Comparison of ENCODE assay signal across 10 cellular contexts in genomic region chr7:100157069-100157333, GRCh38. TPM values are rescaled to one million over a fixed set of nuclear protein-coding genes. Genes with fewer than 3 reads are reported as not detected.
DNase-seq lines count a peak whose midpoint lies in the region; ATAC-seq and TF ChIP-seq lines count a peak whose summit lies in the region.
"Had no signal": no experiment of that assay in that cellular context is flagged by ENCODE, and none has a peak within 500 bp of the region (broad histone marks: within the 10 kb centered on the region; RNA-seq: fewer than 3 reads in every experiment).

No MANE protein-coding gene starts in this region.

- 71 to 77% methylated on average over 5 of the region's 5 CpGs for WGBS in heart right ventricle, 2 donors
- 65 to 86% methylated on average over 5 of the region's 5 CpGs for WGBS in upper lobe of left lung, 2 donors

- DNase-seq in heart right ventricle (no peak), cardiac septum (ENCODE audit: low spot score) (no peak), left lung (no peak), upper lobe of left lung (no peak), NCI-H2029 (lab: John Stamatoyannopoulos, UW) (no peak), H4 (ENCODE audit: low spot score) (no peak)
- DNase-seq in activated naive CD8-positive, alpha-beta T cell treated with anti-CD3 and anti-CD28 coated beads for 36 hours: no peak
- DNase-seq: DMS79 treated with DMSO at 0.1 percent for 48 hours, NCI-H345 had no signal

- TF ChIP-seq EP300 in upper lobe of left lung (IDR thresholded peaks at IDR 0.05): no peak

- H3K4me3 Mint-ChIP-seq in activated naive CD8-positive, alpha-beta T cell treated with anti-CD3 and anti-CD28 coated beads for 36 hours: peak overlapping the region; percentile 76

- intact Hi-C loops in heart right ventricle (cut with DNase I) (loop anchor here in 1 of 10 donors (10.0 kb wide), 1 partner anchor 58 kb away; the partner anchor contains the start of gene PVRIG), cardiac septum (cut with DNase I) (no loop called here), left lung (cut with DNase I) (no loop called here)

- H3K4me3 ChIP-seq in heart right ventricle (peak overlapping the region in 4 of 10 donors; percentile 88 to 99 (median 96)), left lung (peak overlapping the region in 1 of 2 donors; percentile 75), upper lobe of left lung (peak overlapping the region in 1 of 4 donors; percentile 98)

- H3K27ac Mint-ChIP-seq in activated naive CD8-positive, alpha-beta T cell treated with anti-CD3 and anti-CD28 coated beads for 36 hours: peak overlapping the region; percentile 89

- H3K27me3 Mint-ChIP-seq in activated naive CD8-positive, alpha-beta T cell treated with anti-CD3 and anti-CD28 coated beads for 36 hours: no peaks in the 10 kb centered on the region

- TF ChIP-seq CTCF in heart right ventricle (IDR thresholded peaks at IDR 0.05): no peak
- TF ChIP-seq CTCF in left lung (IDR thresholded peaks at IDR 0.05): no peak
- TF ChIP-seq CTCF in upper lobe of left lung (IDR thresholded peaks at IDR 0.05): no peak

- no peaks in the 10 kb centered on the region for H3K9me3 ChIP-seq in heart right ventricle
- H3K9me3 ChIP-seq in left lung: no peaks in the 10 kb centered on the region
- no peaks in the 10 kb centered on the region for H3K9me3 ChIP-seq in upper lobe of left lung

- H3K27ac ChIP-seq in heart right ventricle (peak overlapping the region in 6 of 10 donors; percentile 87 to 97 (median 90)), left lung (peak overlapping the region; percentile 2 to 82), upper lobe of left lung (peak overlapping the region; percentile 6 to 92 (median 85))

- H3K4me1 ChIP-seq in heart right ventricle: peaks cover 7 to 63% (median 20%) of the 10 kb centered on the region in 9 donors
- H3K4me1 ChIP-seq in left lung: peaks cover 13 to 66% of the 10 kb centered on the region in 2 donors
- peaks cover 10 to 36% (median 28%) of the 10 kb centered on the region in 4 donors for H3K4me1 ChIP-seq in upper lobe of left lung

- H3K27me3 ChIP-seq in heart right ventricle: no peaks in the 10 kb centered on the region
- no peaks in the 10 kb centered on the region for H3K27me3 ChIP-seq in left lung
- H3K27me3 ChIP-seq in upper lobe of left lung: no peaks in the 10 kb centered on the region

- H3K9me3 Mint-ChIP-seq in activated naive CD8-positive, alpha-beta T cell treated with anti-CD3 and anti-CD28 coated beads for 36 hours: no peaks in the 10 kb centered on the region

- H3K36me3 ChIP-seq in heart right ventricle (peaks cover 0 to 51% (median 32%) of the 10 kb centered on the region in 9 donors), left lung (peaks cover 0 to 43% of the 10 kb centered on the region in 2 donors), upper lobe of left lung (peaks cover 3 to 45% (median 36%) of the 10 kb centered on the region in 4 donors)

- no peak for ATAC-seq in heart right ventricle
- ATAC-seq in left lung: no peak
- ATAC-seq in upper lobe of left lung (ENCODE audit: low FRiP score in 2 of 2): no peak
- no peak for ATAC-seq in GM19324 (IDR thresholded peaks at IDR 0.05; ENCODE audit: low FRiP score, unreplicated experiment)

- TF ChIP-seq POLR2A in upper lobe of left lung (IDR thresholded peaks at IDR 0.05): no peak

- peaks cover 14% of the 10 kb centered on the region for H3K36me3 Mint-ChIP-seq in activated naive CD8-positive, alpha-beta T cell treated with anti-CD3 and anti-CD28 coated beads for 36 hours

- peaks cover 47% of the 10 kb centered on the region for H3K4me1 Mint-ChIP-seq in activated naive CD8-positive, alpha-beta T cell treated with anti-CD3 and anti-CD28 coated beads for 36 hours

RNA-seq across cellular contexts. Expression of gene TRAPPC14, which starts 1.5 kb away (rescaled TPM):
- 10 to 100 TPM in 1 of 10 donors, 1 to 10 TPM in 9; 3.9 to 10.8 (median 7.6) TPM for total RNA-seq in heart right ventricle
- polyA plus RNA-seq in heart right ventricle: 10 to 100 TPM in 1 of 2 donors, 1 to 10 TPM in 1; 7.8 to 17.5 TPM
- total RNA-seq in cardiac septum: 11.4 TPM
- total RNA-seq in activated naive CD8-positive, alpha-beta T cell treated with anti-CD3 and anti-CD28 coated beads for 36 hours: 10 to 100 TPM; 17.0 to 20.0 TPM
- 10 to 100 TPM; 23.3 to 30.1 TPM for total RNA-seq in left lung
- total RNA-seq in upper lobe of left lung: 100 to 1,000 TPM in 1 of 6 donors, 10 to 100 TPM in 5; 12.6 to 108 (median 25.3) TPM
- 7.7 and 8.0 TPM in 2 replicates for total RNA-seq in H4 (2014; rRNA removed; shearing (Covaris generic))

RNA-seq across cellular contexts. Expression of gene LAMTOR4, which starts 8.3 kb away (rescaled TPM):
- total RNA-seq in heart right ventricle (100 to 1,000 TPM in 1 of 10 donors, 10 to 100 TPM in 9; 72.3 to 102 (median 88.5) TPM), cardiac septum (89.1 TPM), left lung (100 to 1,000 TPM; 103 to 120 TPM), upper lobe of left lung (100 to 1,000 TPM; 111 to 223 (median 148) TPM)
- 100 to 1,000 TPM; 147 to 210 TPM for polyA plus RNA-seq in heart right ventricle
- 100 to 1,000 TPM; 101 to 104 TPM for total RNA-seq in activated naive CD8-positive, alpha-beta T cell treated with anti-CD3 and anti-CD28 coated beads for 36 hours
- total RNA-seq in H4 (2014; rRNA removed; shearing (Covaris generic)): 217 and 229 TPM in 2 replicates

RNA-seq across cellular contexts. Expression of gene GAL3ST4, which starts 11.4 kb away (rescaled TPM):
- 1 to 10 TPM in 9 of 10 donors, under 1 TPM in 1; 1.00 to 3.1 (median 1.5) TPM for total RNA-seq in heart right ventricle
- polyA plus RNA-seq in heart right ventricle: 1 to 10 TPM; 1.1 to 1.6 TPM
- total RNA-seq in cardiac septum: 1.5 TPM
- total RNA-seq in activated naive CD8-positive, alpha-beta T cell treated with anti-CD3 and anti-CD28 coated beads for 36 hours: 1 to 10 TPM; 2.9 to 3.6 TPM
- total RNA-seq in left lung: 10 to 100 TPM; 17.1 to 18.9 TPM
- 10 to 100 TPM in 1 of 6 donors, 1 to 10 TPM in 4, not detected in 1; 2.4 to 11.5 (median 5.2) TPM for total RNA-seq in upper lobe of left lung
- total RNA-seq in H4 (2014; rRNA removed; shearing (Covaris generic)): 0.33 and 0.62 TPM in 2 replicates

RNA-seq across cellular contexts. Expression of gene GPC2, which starts 20.2 kb away (rescaled TPM):
- total RNA-seq in heart right ventricle: 1 to 10 TPM in 1 of 10 donors, under 1 TPM in 7, not detected in 2; 0.11 to 1.1 (median 0.50) TPM
- under 1 TPM; 0.51 TPM for polyA plus RNA-seq in heart right ventricle
- 0.92 TPM for total RNA-seq in cardiac septum
- total RNA-seq in activated naive CD8-positive, alpha-beta T cell treated with anti-CD3 and anti-CD28 coated beads for 36 hours: 1 to 10 TPM; 3.6 to 3.9 TPM
- 1 to 10 TPM; 2.5 to 3.5 TPM for total RNA-seq in left lung
- total RNA-seq in upper lobe of left lung: 10 to 100 TPM in 1 of 6 donors, 1 to 10 TPM in 2, under 1 TPM in 3; 0.20 to 25.1 (median 0.96) TPM
- total RNA-seq in H4 (2014; rRNA removed; shearing (Covaris generic)): 0.95 and 3.6 TPM in 2 replicates

RNA-seq across cellular contexts. Expression of gene STAG3, which starts 20.7 kb away (rescaled TPM):
- total RNA-seq in heart right ventricle: 1 to 10 TPM in 3 of 10 donors, under 1 TPM in 6, not detected in 1; 0.32 to 1.5 (median 0.47) TPM
- under 1 TPM; 0.13 to 0.66 TPM for polyA plus RNA-seq in heart right ventricle
- total RNA-seq in cardiac septum: 0.43 TPM
- 10 to 100 TPM; 21.1 to 21.4 TPM for total RNA-seq in activated naive CD8-positive, alpha-beta T cell treated with anti-CD3 and anti-CD28 coated beads for 36 hours
- 1 to 10 TPM in 1 of 2 donors, under 1 TPM in 1; 0.96 to 3.7 TPM for total RNA-seq in left lung
- total RNA-seq in upper lobe of left lung: 1 to 10 TPM in 5 of 6 donors, not detected in 1; 1.5 to 5.2 (median 2.8) TPM
- total RNA-seq in H4 (2014; rRNA removed; shearing (Covaris generic)): 0.35 TPM in 1 of 2 replicates, not detected in the other
